ENCODE assay signal across 1 cellular context in the genomic region with DNA sequence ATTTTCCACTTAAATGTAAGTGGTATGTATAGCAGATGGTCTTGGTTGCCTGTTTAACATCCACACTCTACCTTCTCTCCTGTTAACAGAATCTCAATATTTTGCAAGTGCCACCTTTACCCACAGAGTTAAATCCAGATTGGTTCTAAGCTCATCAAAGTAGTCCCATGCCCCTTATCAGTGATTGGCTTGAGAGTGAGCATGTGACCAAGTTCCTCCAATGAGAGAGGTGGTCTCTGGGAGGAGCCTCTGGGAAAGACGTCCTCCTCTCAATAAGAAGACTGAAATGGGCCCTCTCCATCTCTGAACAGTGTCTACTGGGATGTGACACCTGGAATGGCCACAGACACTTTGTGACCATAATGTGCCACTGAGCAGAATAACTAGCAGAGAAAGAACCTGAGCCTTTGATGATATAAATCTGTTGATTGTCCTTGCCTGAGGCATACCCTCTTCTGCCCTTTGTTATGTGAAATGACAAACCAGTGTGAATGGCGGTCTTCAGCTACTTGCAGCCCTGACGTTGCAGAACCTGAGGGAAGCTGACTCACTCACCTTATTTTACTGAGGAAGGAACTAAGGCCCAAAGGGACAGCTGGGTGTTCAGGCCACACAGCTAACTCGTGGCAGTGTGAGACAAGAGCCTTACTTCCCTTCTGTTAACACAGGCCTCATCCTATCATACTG.
A peak's percentile ranks its signal among the peaks of the same experiment; 100 is the strongest.
TF ChIP-seq lines count a peak whose summit lies in the region.

No MANE protein-coding gene starts in this region.

TF ChIP-seq in K562, 482 proteins besides CTCF, POLR2A, EP300 and RAD21 (continued from another document):
- TF ChIP-seq, protein P1, sequence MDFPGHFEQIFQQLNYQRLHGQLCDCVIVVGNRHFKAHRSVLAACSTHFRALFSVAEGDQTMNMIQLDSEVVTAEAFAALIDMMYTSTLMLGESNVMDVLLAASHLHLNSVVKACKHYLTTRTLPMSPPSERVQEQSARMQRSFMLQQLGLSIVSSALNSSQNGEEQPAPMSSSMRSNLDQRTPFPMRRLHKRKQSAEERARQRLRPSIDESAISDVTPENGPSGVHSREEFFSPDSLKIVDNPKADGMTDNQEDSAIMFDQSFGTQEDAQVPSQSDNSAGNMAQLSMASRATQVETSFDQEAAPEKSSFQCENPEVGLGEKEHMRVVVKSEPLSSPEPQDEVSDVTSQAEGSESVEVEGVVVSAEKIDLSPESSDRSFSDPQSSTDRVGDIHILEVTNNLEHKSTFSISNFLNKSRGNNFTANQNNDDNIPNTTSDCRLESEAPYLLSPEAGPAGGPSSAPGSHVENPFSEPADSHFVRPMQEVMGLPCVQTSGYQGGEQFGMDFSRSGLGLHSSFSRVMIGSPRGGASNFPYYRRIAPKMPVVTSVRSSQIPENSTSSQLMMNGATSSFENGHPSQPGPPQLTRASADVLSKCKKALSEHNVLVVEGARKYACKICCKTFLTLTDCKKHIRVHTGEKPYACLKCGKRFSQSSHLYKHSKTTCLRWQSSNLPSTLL (IDR thresholded peaks at IDR 0.05) = no peak
- no peak for TF ChIP-seq SNAPC5 (CRISPR knock-in tag; IDR thresholded peaks at IDR 0.05)
- TF ChIP-seq, protein P2, sequence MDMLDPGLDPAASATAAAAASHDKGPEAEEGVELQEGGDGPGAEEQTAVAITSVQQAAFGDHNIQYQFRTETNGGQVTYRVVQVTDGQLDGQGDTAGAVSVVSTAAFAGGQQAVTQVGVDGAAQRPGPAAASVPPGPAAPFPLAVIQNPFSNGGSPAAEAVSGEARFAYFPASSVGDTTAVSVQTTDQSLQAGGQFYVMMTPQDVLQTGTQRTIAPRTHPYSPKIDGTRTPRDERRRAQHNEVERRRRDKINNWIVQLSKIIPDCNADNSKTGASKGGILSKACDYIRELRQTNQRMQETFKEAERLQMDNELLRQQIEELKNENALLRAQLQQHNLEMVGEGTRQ (CRISPR knock-in tag; IDR thresholded peaks at IDR 0.05) = peak; percentile 84
- TF ChIP-seq NFYB (IDR thresholded peaks at IDR 0.05; ENCODE audit: extremely low read depth, insufficient read length) = peak; percentile 84
- peak; percentile 59 for TF ChIP-seq RBM25 (IDR thresholded peaks at IDR 0.05; ENCODE audit: low read depth, low read length, severe bottlenecking)
- peak; percentile 37; the same call in 1 of the 2 replicates for TF ChIP-seq C11orf30 (IDR thresholded peaks at IDR 0.05; ENCODE audit: low read depth)
